8 cellular contexts compared by ENCODE assay signal in genomic region chr6:111972714-111973678, GRCh38.
DNase-seq lines count a peak whose midpoint lies in the region; ATAC-seq, FAIRE-seq and TF ChIP-seq lines count a peak whose summit lies in the region.

No MANE protein-coding gene starts in this region.

- intact Hi-C loops in naive thymus-derived CD4-positive, alpha-beta T cell (cut with micrococcal nuclease): loop anchor here (1.0 to 2.0 kb wide), 8 partner anchors 12 to 263 kb away; partner anchors contain the start of gene FYN (in 2 of the 2)

- POLR2A ChIA-PET in naive thymus-derived CD4-positive, alpha-beta T cell (lab: Charles Lee): interaction anchor here (0.6 to 8.3 kb wide), 18 partner anchors 8 to 263 kb away, joined by 3 to 147 read pairs (median 4); partner anchors contain the start of gene FYN

- peak overlapping the region in 2 of 3 donors; percentile 8 to 69 for H3K27ac Mint-ChIP-seq in IgD-negative memory B cell
- H3K27ac Mint-ChIP-seq in naive thymus-derived CD4-positive, alpha-beta T cell: peak overlapping the region; percentile 84 to 99 (median 96)

- peaks cover 7 to 74% of the 10 kb centered on the region in 2 donors for H3K4me1 ChIP-seq in naive thymus-derived CD4-positive, alpha-beta T cell (ENCODE audit: control insufficient read depth in 2 of 2, insufficient read depth in 2 of 2, low read length in 2 of 2)

- no peaks in the 10 kb centered on the region for H3K36me3 Mint-ChIP-seq in IgD-negative memory B cell
- peaks cover 0 to 12% (median 4%) of the 10 kb centered on the region in 5 donors for H3K36me3 Mint-ChIP-seq in naive thymus-derived CD4-positive, alpha-beta T cell

- no peak for FAIRE-seq in GM12891 (lab: Jason Lieb, UNC)

- no peaks in the 10 kb centered on the region for H3K9me3 Mint-ChIP-seq in IgD-negative memory B cell
- H3K9me3 Mint-ChIP-seq in naive thymus-derived CD4-positive, alpha-beta T cell: peaks cover 0 to 11% (median 1%) of the 10 kb centered on the region in 11 donors

- CTCF ChIA-PET in naive thymus-derived CD4-positive, alpha-beta T cell (lab: Charles Lee): interaction anchor here (0.6 to 3.7 kb wide), 11 partner anchors 11 to 614 kb away, joined by 3 to 19 read pairs (median 3); partner anchors contain the start of gene FYN

- H3K36me3 ChIP-seq in naive thymus-derived CD4-positive, alpha-beta T cell (ENCODE audit: control insufficient read depth in 2 of 3, insufficient read depth in 3 of 3, low read length in 3 of 3): no peaks in the 10 kb centered on the region

- peak overlapping the region; percentile 95 for H3K27ac ChIP-seq in naive thymus-derived CD4-positive, alpha-beta T cell (ENCODE audit: low read depth, low read length)

- H3K27me3 ChIP-seq in naive thymus-derived CD4-positive, alpha-beta T cell (ENCODE audit: control insufficient read depth in 2 of 2, insufficient read depth in 2 of 2, low read length in 2 of 2): no peaks in the 10 kb centered on the region

- H3K27me3 Mint-ChIP-seq in IgD-negative memory B cell: no peaks in the 10 kb centered on the region
- peaks cover 0 to 11% (median 0%) of the 10 kb centered on the region in 5 donors for H3K27me3 Mint-ChIP-seq in naive thymus-derived CD4-positive, alpha-beta T cell

- H3K4me3 ChIP-seq in choroid plexus epithelial cell (ENCODE audit: low read depth, low read length): peak overlapping the region; percentile 29
- H3K4me3 ChIP-seq in naive thymus-derived CD4-positive, alpha-beta T cell (ENCODE audit: low read length): peak overlapping the region; percentile 17

- no peak overlapping the region for H3K4me3 Mint-ChIP-seq in IgD-negative memory B cell
- H3K4me3 Mint-ChIP-seq in naive thymus-derived CD4-positive, alpha-beta T cell: peak overlapping the region; percentile 55 to 82 (median 67)

- TF ChIP-seq CTCF in choroid plexus epithelial cell (conservative IDR thresholded peaks at IDR 0.05; ENCODE audit: low read depth, low read length): no peak

- DNase-seq in activated CD4-positive, alpha-beta T cell treated with anti-CD3 and anti-CD28 coated beads for 24 hours (ENCODE audit: low read depth in 2 of 2): peak; percentile 35 to 39
- DNase-seq in choroid plexus epithelial cell (ENCODE audit: low read depth): peak; percentile 97
- peak; percentile 41 to 92 (median 88) for DNase-seq in naive thymus-derived CD4-positive, alpha-beta T cell
- DNase-seq in stromal cell of bone marrow (ENCODE audit: low read depth): peak; percentile 90
- no peak for DNase-seq in cerebellum (ENCODE audit: low spot score)
- DNase-seq in GM12891 (ENCODE audit: insufficient read length, low spot score): no peak

- TF ChIP-seq POLR2A in GM12891 (IDR thresholded peaks at IDR 0.05; ENCODE audit: low read depth, low read length): no peak

- H3K4me1 Mint-ChIP-seq in IgD-negative memory B cell: peaks cover 0 to 2% (median 0%) of the 10 kb centered on the region in 3 donors
- H3K4me1 Mint-ChIP-seq in naive thymus-derived CD4-positive, alpha-beta T cell: peaks cover 37 to 94% (median 80%) of the 10 kb centered on the region in 7 donors

- H3K9me3 ChIP-seq in naive thymus-derived CD4-positive, alpha-beta T cell (ENCODE audit: control insufficient read depth in 2 of 3, low read length in 3 of 3): no peaks in the 10 kb centered on the region

- peak; percentile 90 for ATAC-seq in naive thymus-derived CD4-positive, alpha-beta T cell
- ATAC-seq in GM21515 (IDR thresholded peaks at IDR 0.05; ENCODE audit: unreplicated experiment): no peak

TF ChIP-seq in GM12891, 5 proteins besides CTCF, POLR2A, EP300 and RAD21:
- TF ChIP-seq POLR2AphosphoS5 (IDR thresholded peaks at IDR 0.05; ENCODE audit: low read depth, low read length) (no peak), PAX5 (IDR thresholded peaks at IDR 0.05; ENCODE audit: insufficient read depth, low read length, severe bottlenecking) (no peak), TAF1 (IDR thresholded peaks at IDR 0.05; ENCODE audit: low read depth, low read length) (no peak), SPI1 (IDR thresholded peaks at IDR 0.05; ENCODE audit: low read depth, low read length) (no peak), POU2F2 (IDR thresholded peaks at IDR 0.05; ENCODE audit: low read depth, low read length) (no peak)

Comparison
In these comparisons a context has a peak if more than half of its experiments do, and no peak if none do; other contexts are left out.
1. H3K4me3 Mint-ChIP-seq: peak in naive thymus-derived CD4-positive, alpha-beta T cell (10 of 10); none in IgD-negative memory B cell (0 of 4).
2. DNase-seq: peak in activated CD4-positive, alpha-beta T cell treated with anti-CD3 and anti-CD28 coated beads for 24 hours (2 of 2), choroid plexus epithelial cell (single experiment), naive thymus-derived CD4-positive, alpha-beta T cell (9 of 9) and stromal cell of bone marrow (single experiment); none in cerebellum (single experiment) and GM12891 (single experiment).